ENCODE assay signal across 9 cellular contexts in the genomic region with DNA sequence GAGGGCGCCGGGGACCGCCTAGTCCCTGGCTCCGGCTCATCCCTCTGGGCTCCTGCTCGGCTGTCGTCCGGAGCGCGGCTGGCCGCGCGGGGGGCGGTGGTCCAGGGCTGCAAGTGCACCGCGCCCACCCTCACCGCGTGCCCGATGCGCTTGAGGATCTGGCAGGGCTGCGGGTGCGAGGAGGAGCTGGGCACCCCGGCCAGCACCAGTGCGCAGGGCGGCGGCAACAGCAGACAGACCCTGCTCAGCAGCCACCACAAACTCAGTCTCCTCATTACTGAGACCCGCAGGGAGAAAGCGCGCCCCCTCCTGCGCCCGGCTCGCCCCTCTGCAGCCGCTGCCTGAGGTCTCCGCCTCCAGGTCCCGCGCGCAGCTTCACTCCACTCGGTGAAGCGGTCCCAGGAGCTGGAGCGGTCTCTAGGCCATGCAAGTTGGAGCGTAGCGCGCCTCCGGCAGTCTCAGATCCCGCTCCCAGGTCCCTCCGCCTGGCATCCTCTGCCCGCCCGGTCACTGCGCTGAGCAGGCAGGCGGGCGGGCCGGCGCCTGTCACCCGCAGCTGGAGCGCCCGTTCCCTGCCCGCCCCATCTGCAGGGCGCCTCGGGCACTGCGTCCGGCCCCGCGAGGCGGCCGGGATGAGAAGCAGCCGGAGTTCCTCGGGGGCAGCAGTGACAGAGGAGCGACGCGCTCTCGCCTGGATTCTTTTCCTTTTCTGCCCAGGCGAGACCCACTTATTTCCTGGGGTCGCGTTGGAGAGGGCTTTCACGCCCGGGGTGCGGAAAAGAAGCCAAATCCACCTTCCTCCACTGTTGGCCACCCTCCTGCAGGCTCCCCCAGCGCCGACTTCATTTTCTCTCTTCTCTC. TPM values are rescaled to one million over a fixed set of nuclear protein-coding genes. Genes with fewer than 3 reads are reported as not detected.
A peak's percentile ranks its signal among the peaks of the same experiment; 100 is the strongest.
DNase-seq lines count a peak whose midpoint lies in the region; ATAC-seq and TF ChIP-seq lines count a peak whose summit lies in the region.
"Had no signal": no experiment of that assay in that cellular context is flagged by ENCODE, and none has a peak within 500 bp of the region (broad histone marks: within the 10 kb centered on the region; RNA-seq: fewer than 3 reads in every experiment).

No MANE protein-coding gene starts in this region.

- H3K4me3 ChIP-seq in ascending aorta (peak overlapping the region; percentile 39 to 55), lower lobe of right lung (peak overlapping the region; percentile 43), upper lobe of left lung (peak overlapping the region in 3 of 4 donors; percentile 22 to 39 (median 23))

- H3K27ac Mint-ChIP-seq in activated naive CD4-positive, alpha-beta T cell treated with anti-CD3 and anti-CD28 coated beads for 36 hours = no peak overlapping the region

- peaks cover 5% of the 10 kb centered on the region for H3K4me1 Mint-ChIP-seq in activated naive CD4-positive, alpha-beta T cell treated with anti-CD3 and anti-CD28 coated beads for 36 hours (ENCODE audit: low read depth)

- TF ChIP-seq POLR2A in upper lobe of left lung (IDR thresholded peaks at IDR 0.05) = no peak

- no peak for DNase-seq in activated naive CD4-positive, alpha-beta T cell treated with anti-CD3 and anti-CD28 coated beads for 36 hours
- no peak for DNase-seq in activated naive CD4-positive, alpha-beta T cell treated with Interleukin-2 at 50 U/mL for 16 hours
- DNase-seq in ascending aorta (ENCODE audit: low spot score in 2 of 2) (no peak), lower lobe of right lung (peak; percentile 30), upper lobe of left lung (peak in 1 of 2 donors; percentile 81), HCEC 1CT (no peak), activated gamma-delta T cell (lab: John Stamatoyannopoulos, UW) (no peak)

- intact Hi-C loops in activated naive CD4-positive, alpha-beta T cell treated with anti-CD3 and anti-CD28 coated beads for 36 hours (cut with micrococcal nuclease) = no loop called here
- intact Hi-C loops in ascending aorta (cut with DNase I) (no loop called here), lower lobe of right lung (cut with DNase I) (no loop called here)

- CTCF ChIA-PET in activated naive CD4-positive, alpha-beta T cell treated with anti-CD3 and anti-CD28 coated beads for 36 hours (lab: Charles Lee) = interaction anchor here (0.9 kb wide), 1 partner anchor 15 kb away, joined by 6 read pairs; no protein-coding TSS in a partner anchor

- H3K27me3 Mint-ChIP-seq in activated naive CD4-positive, alpha-beta T cell treated with anti-CD3 and anti-CD28 coated beads for 36 hours (ENCODE audit: low read depth) = peaks cover 55% of the 10 kb centered on the region

- H3K36me3 Mint-ChIP-seq in activated naive CD4-positive, alpha-beta T cell treated with anti-CD3 and anti-CD28 coated beads for 36 hours (ENCODE audit: low read depth) = no peaks in the 10 kb centered on the region

- ATAC-seq in lower lobe of right lung (peak; percentile 46 to 49), upper lobe of left lung (ENCODE audit: low FRiP score in 2 of 2) (peak in 1 of 2 donors; percentile 53), GM19324 (IDR thresholded peaks at IDR 0.05; ENCODE audit: low FRiP score, unreplicated experiment) (no peak)

- H3K9me3 ChIP-seq in ascending aorta (no peaks in the 10 kb centered on the region), lower lobe of right lung (no peaks in the 10 kb centered on the region), upper lobe of left lung (no peaks in the 10 kb centered on the region)

- TF ChIP-seq CTCF in ascending aorta (IDR thresholded peaks at IDR 0.05) = no peak
- TF ChIP-seq CTCF in lower lobe of right lung (IDR thresholded peaks at IDR 0.05) = no peak
- TF ChIP-seq CTCF in upper lobe of left lung (IDR thresholded peaks at IDR 0.05) = no peak

- peak overlapping the region; percentile 62 for H3K4me3 Mint-ChIP-seq in activated naive CD4-positive, alpha-beta T cell treated with anti-CD3 and anti-CD28 coated beads for 36 hours

- WGBS in upper lobe of left lung, 2 donors = 1 to 2% methylated on average over 22 to 39 of the region's 78 CpGs

- H3K27ac ChIP-seq in ascending aorta (no peak overlapping the region), lower lobe of right lung (no peak overlapping the region), upper lobe of left lung (no peak overlapping the region)

- no peaks in the 10 kb centered on the region for H3K36me3 ChIP-seq in ascending aorta
- no peaks in the 10 kb centered on the region for H3K36me3 ChIP-seq in lower lobe of right lung
- H3K36me3 ChIP-seq in upper lobe of left lung = no peaks in the 10 kb centered on the region

- no peak for TF ChIP-seq EP300 in upper lobe of left lung (IDR thresholded peaks at IDR 0.05)

- H3K27me3 ChIP-seq in ascending aorta (no peaks in the 10 kb centered on the region), lower lobe of right lung (ENCODE audit: low read depth) (peaks cover 50% of the 10 kb centered on the region), upper lobe of left lung (peaks cover 0 to 19% (median 9%) of the 10 kb centered on the region in 4 donors)

- H3K9me3 Mint-ChIP-seq in activated naive CD4-positive, alpha-beta T cell treated with anti-CD3 and anti-CD28 coated beads for 36 hours = no peaks in the 10 kb centered on the region

- H3K4me1 ChIP-seq in ascending aorta (peaks cover 0 to 3% of the 10 kb centered on the region in 2 donors), lower lobe of right lung (peaks cover 14% of the 10 kb centered on the region), upper lobe of left lung (peaks cover 3 to 14% (median 6%) of the 10 kb centered on the region in 4 donors)

RNA-seq across cellular contexts. Expression of a gene that starts 0.5 kb away (rescaled TPM):
- not detected for total RNA-seq in activated naive CD4-positive, alpha-beta T cell treated with anti-CD3 and anti-CD28 coated beads for 36 hours
- total RNA-seq in ascending aorta = not detected
- 0.24 TPM for total RNA-seq in lower lobe of right lung
- under 1 TPM in 3 of 6 donors, not detected in 3; 0.06 to 0.10 (median 0.07) TPM for total RNA-seq in upper lobe of left lung
- total RNA-seq: LHCN-M2 had no signal
